Comparison of ENCODE assay signal across 1 cellular context in the genomic region with DNA sequence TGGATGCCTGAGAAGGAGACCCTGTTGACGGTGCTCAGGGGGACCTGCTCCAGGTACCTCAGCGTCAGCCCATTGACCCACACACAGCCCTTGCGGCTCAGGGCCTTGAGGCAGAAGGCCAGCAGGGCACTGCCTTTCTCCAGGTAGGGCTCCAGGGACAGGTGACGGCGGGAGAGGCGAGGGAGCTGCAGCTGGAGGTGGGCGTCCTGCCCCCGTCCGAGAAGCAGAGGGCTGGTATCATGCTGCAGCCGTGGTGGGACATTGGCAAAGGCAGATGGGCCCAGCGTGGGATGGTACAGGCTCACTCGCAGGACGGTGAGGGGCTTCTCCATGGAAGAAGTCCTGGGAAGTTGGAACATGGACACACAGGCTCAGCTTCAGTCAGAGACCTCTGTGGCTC.
TF ChIP-seq lines count a peak whose summit lies in the region.

No MANE protein-coding gene starts in this region.

TF ChIP-seq in H1, 55 proteins besides CTCF, POLR2A, EP300 and RAD21:
- TF ChIP-seq NRF1 (IDR thresholded peaks at IDR 0.05; ENCODE audit: low read depth, low read length) (no peak), TEAD4 (IDR thresholded peaks at IDR 0.05; ENCODE audit: low read depth, low read length) (no peak), SIX5 (IDR thresholded peaks at IDR 0.05; ENCODE audit: low read depth, low read length) (no peak), CBX5 (IDR thresholded peaks at IDR 0.05; ENCODE audit: low read depth, low read length) (no peak), HDAC6 (IDR thresholded peaks at IDR 0.05; ENCODE audit: low read depth, low read length) (no peak), ATF2 (IDR thresholded peaks at IDR 0.05; ENCODE audit: low read length) (no peak), KDM1A (IDR thresholded peaks at IDR 0.05; ENCODE audit: borderline replicate concordance, low read length) (no peak), TBP (IDR thresholded peaks at IDR 0.05; ENCODE audit: low read depth, low read length) (no peak), PHF8 (conservative IDR thresholded peaks at IDR 0.05; ENCODE audit: low read depth, low read length) (no peak), CREB1 (IDR thresholded peaks at IDR 0.05) (no peak), USF2 (IDR thresholded peaks at IDR 0.05; ENCODE audit: low read length) (no peak), HDAC2 (IDR thresholded peaks at IDR 0.05; ENCODE audit: borderline replicate concordance in 1 of 2, low read depth in 2 of 2, low read length in 2 of 2) (no peak), KDM5A (IDR thresholded peaks at IDR 0.05; ENCODE audit: low read length) (no peak), RBBP5 (IDR thresholded peaks at IDR 0.05; ENCODE audit: borderline replicate concordance, low read depth, low read length) (no peak), RNF2 (IDR thresholded peaks at IDR 0.05; ENCODE audit: borderline replicate concordance, low read depth, low read length, missing control alignments, poor library complexity, severe bottlenecking) (no peak), SIRT6 (IDR thresholded peaks at IDR 0.05; ENCODE audit: low read length) (no peak), JUND (IDR thresholded peaks at IDR 0.05; ENCODE audit: low read length) (no peak)
- TF ChIP-seq, protein P1, sequence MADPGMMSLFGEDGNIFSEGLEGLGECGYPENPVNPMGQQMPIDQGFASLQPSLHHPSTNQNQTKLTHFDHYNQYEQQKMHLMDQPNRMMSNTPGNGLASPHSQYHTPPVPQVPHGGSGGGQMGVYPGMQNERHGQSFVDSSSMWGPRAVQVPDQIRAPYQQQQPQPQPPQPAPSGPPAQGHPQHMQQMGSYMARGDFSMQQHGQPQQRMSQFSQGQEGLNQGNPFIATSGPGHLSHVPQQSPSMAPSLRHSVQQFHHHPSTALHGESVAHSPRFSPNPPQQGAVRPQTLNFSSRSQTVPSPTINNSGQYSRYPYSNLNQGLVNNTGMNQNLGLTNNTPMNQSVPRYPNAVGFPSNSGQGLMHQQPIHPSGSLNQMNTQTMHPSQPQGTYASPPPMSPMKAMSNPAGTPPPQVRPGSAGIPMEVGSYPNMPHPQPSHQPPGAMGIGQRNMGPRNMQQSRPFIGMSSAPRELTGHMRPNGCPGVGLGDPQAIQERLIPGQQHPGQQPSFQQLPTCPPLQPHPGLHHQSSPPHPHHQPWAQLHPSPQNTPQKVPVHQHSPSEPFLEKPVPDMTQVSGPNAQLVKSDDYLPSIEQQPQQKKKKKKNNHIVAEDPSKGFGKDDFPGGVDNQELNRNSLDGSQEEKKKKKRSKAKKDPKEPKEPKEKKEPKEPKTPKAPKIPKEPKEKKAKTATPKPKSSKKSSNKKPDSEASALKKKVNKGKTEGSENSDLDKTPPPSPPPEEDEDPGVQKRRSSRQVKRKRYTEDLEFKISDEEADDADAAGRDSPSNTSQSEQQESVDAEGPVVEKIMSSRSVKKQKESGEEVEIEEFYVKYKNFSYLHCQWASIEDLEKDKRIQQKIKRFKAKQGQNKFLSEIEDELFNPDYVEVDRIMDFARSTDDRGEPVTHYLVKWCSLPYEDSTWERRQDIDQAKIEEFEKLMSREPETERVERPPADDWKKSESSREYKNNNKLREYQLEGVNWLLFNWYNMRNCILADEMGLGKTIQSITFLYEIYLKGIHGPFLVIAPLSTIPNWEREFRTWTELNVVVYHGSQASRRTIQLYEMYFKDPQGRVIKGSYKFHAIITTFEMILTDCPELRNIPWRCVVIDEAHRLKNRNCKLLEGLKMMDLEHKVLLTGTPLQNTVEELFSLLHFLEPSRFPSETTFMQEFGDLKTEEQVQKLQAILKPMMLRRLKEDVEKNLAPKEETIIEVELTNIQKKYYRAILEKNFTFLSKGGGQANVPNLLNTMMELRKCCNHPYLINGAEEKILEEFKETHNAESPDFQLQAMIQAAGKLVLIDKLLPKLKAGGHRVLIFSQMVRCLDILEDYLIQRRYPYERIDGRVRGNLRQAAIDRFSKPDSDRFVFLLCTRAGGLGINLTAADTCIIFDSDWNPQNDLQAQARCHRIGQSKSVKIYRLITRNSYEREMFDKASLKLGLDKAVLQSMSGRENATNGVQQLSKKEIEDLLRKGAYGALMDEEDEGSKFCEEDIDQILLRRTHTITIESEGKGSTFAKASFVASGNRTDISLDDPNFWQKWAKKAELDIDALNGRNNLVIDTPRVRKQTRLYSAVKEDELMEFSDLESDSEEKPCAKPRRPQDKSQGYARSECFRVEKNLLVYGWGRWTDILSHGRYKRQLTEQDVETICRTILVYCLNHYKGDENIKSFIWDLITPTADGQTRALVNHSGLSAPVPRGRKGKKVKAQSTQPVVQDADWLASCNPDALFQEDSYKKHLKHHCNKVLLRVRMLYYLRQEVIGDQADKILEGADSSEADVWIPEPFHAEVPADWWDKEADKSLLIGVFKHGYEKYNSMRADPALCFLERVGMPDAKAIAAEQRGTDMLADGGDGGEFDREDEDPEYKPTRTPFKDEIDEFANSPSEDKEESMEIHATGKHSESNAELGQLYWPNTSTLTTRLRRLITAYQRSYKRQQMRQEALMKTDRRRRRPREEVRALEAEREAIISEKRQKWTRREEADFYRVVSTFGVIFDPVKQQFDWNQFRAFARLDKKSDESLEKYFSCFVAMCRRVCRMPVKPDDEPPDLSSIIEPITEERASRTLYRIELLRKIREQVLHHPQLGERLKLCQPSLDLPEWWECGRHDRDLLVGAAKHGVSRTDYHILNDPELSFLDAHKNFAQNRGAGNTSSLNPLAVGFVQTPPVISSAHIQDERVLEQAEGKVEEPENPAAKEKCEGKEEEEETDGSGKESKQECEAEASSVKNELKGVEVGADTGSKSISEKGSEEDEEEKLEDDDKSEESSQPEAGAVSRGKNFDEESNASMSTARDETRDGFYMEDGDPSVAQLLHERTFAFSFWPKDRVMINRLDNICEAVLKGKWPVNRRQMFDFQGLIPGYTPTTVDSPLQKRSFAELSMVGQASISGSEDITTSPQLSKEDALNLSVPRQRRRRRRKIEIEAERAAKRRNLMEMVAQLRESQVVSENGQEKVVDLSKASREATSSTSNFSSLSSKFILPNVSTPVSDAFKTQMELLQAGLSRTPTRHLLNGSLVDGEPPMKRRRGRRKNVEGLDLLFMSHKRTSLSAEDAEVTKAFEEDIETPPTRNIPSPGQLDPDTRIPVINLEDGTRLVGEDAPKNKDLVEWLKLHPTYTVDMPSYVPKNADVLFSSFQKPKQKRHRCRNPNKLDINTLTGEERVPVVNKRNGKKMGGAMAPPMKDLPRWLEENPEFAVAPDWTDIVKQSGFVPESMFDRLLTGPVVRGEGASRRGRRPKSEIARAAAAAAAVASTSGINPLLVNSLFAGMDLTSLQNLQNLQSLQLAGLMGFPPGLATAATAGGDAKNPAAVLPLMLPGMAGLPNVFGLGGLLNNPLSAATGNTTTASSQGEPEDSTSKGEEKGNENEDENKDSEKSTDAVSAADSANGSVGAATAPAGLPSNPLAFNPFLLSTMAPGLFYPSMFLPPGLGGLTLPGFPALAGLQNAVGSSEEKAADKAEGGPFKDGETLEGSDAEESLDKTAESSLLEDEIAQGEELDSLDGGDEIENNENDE (IDR thresholded peaks at IDR 0.05; ENCODE audit: insufficient replicate concordance, low read length): no peak
TF ChIP-seq in H1: peak in this region for 0.
